Comparison of ENCODE assay signal across 24 cellular contexts in the genomic region with DNA sequence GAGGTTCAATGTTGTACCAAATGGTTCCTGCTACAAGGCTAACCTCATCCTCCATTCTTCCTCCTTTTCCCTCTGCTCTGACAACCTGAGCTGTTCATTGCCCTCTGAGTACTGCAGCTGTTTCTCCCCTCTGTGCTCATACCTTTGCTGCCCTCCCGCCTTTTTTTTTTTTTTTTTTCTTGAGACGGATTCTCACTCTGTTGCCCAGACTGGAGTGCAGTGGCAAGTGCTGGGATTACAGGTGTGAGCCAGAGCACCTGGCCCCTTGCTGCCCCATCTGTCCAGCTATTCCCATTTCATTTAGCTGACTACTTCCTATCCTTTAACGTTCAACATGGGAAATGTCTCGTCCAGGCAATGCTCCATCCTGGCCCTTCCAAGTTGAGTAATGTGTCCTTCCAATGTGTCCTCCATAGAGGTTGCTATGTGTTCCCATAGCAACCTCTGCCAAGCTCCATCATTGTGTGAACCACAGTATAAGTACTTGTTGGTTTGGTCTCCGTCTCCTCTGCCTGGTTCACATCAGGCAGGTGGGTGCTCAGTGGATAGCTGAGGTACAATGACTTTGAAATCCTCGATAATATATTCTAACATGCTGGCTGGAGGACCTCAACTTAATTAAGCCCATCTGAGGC.
DNase-seq lines count a peak whose midpoint lies in the region; ATAC-seq, FAIRE-seq and TF ChIP-seq lines count a peak whose summit lies in the region.
"Had no signal": no experiment of that assay in that cellular context is flagged by ENCODE, and none has a peak within 500 bp of the region (broad histone marks: within the 10 kb centered on the region; RNA-seq: fewer than 3 reads in every experiment).

No MANE protein-coding gene starts in this region.

- H3K27me3 ChIP-seq in IMR-90 (ENCODE audit: control insufficient read depth, insufficient read depth, low read length) (no peaks in the 10 kb centered on the region), endodermal cell (ENCODE audit: control insufficient read depth, insufficient read depth, low read length, poor library complexity, severe bottlenecking) (no peaks in the 10 kb centered on the region)
- H3K27me3 ChIP-seq: BLaER1 treated with 17β-estradiol and CSF1 and Interleukin-3, amounts not matched to agents 10 nM and 100 nM had no signal

- TF ChIP-seq POLR2A in A549 (IDR thresholded peaks at IDR 0.05; ENCODE audit: low read length) (no peak), IMR-90 (IDR thresholded peaks at IDR 0.05; ENCODE audit: low read depth, low read length) (no peak)

- H2BK5ac ChIP-seq in IMR-90 (ENCODE audit: low read depth, low read length, poor library complexity, severe bottlenecking) = no peak overlapping the region

- no peak for FAIRE-seq in A549 (lab: Jason Lieb, UNC)
- FAIRE-seq: A204.1, GM19239 had no signal

- H3K4me1 Mint-ChIP-seq in endodermal cell = no peaks in the 10 kb centered on the region
- H3K4me1 Mint-ChIP-seq in stimulated activated memory B cell treated with anti-CD40 and anti-IgM and Interleukin-4, amounts not matched to agents 10 μg/mL and 1 μg/mL and 100 μg/mL, for 72 hours = no peaks in the 10 kb centered on the region
- H3K4me1 Mint-ChIP-seq: CD4-positive, alpha-beta memory T cell had no signal

- no peak overlapping the region for H3K4me2 ChIP-seq in A549
- H3K4me2 ChIP-seq in IMR-90 (ENCODE audit: low read depth, low read length) = no peak overlapping the region
- H3K4me2 ChIP-seq: BLaER1 treated with 17β-estradiol and CSF1 and Interleukin-3, amounts not matched to agents 10 nM and 100 nM had no signal

- no peak overlapping the region for H3K56ac ChIP-seq in IMR-90 (ENCODE audit: extremely low read depth, insufficient read depth, low read length)

- intact Hi-C loops in IMR-90 (cut with micrococcal nuclease) = no loop called here

- H3K14ac ChIP-seq in IMR-90 (replicated peaks; ENCODE audit: low read depth, low read length) = peak overlapping the region; percentile 51; the same call in 1 of the 2 replicates

- peak overlapping the region; percentile 32; the same call in 1 of the 2 replicates for H3K4ac ChIP-seq in IMR-90 (ENCODE audit: low read depth, low read length)

- no TSS peak for BruUV-seq in IMR-90 (replicated peaks; lab: Mats Ljungman, UMichigan)

- no peak overlapping the region for H4K91ac ChIP-seq in IMR-90 (ENCODE audit: insufficient read depth, low read depth, low read length)

- TF ChIP-seq RAD21 in A549 (conservative IDR thresholded peaks at IDR 0.05 in 1 of 2, IDR thresholded peaks at IDR 0.05 in 1 of 2) (no peak), IMR-90 (IDR thresholded peaks at IDR 0.05; ENCODE audit: low read length) (no peak)

- H3K4me3 ChIP-seq in A549 = no peak overlapping the region
- no peak overlapping the region for H3K4me3 ChIP-seq in IMR-90 (ENCODE audit: insufficient read depth, low read depth, low read length)
- H3K4me3 ChIP-seq in endodermal cell (ENCODE audit: low read length) = no peak overlapping the region
- H3K4me3 ChIP-seq: BLaER1 treated with 17β-estradiol and CSF1 and Interleukin-3, amounts not matched to agents 10 nM and 100 nM had no signal

- H3K9me1 ChIP-seq in IMR-90 (ENCODE audit: insufficient read depth, low read length) = no peaks in the 10 kb centered on the region

- no peak overlapping the region for H3K4me3 Mint-ChIP-seq in endodermal cell
- H3K4me3 Mint-ChIP-seq in stimulated activated memory B cell treated with anti-CD40 and anti-IgM and Interleukin-4, amounts not matched to agents 10 μg/mL and 1 μg/mL and 100 μg/mL, for 72 hours = no peak overlapping the region
- H3K4me3 Mint-ChIP-seq: CD4-positive, alpha-beta memory T cell had no signal

- H2AK9ac ChIP-seq in IMR-90 (replicated peaks; ENCODE audit: low read depth, low read length, poor library complexity) = peak overlapping the region; percentile 30

- H3K36me3 ChIP-seq in IMR-90 (ENCODE audit: control insufficient read depth, insufficient read depth, low read length) (no peaks in the 10 kb centered on the region), endodermal cell (ENCODE audit: control insufficient read depth, insufficient read depth, low read length) (no peaks in the 10 kb centered on the region)
- H3K36me3 ChIP-seq: BLaER1 treated with 17β-estradiol and CSF1 and Interleukin-3, amounts not matched to agents 10 nM and 100 nM had no signal

- H2BK120ac ChIP-seq in IMR-90 (ENCODE audit: low read depth, low read length) = peak overlapping the region; percentile 54; the same call in 1 of the 2 replicates

- H3K27me3 Mint-ChIP-seq in endodermal cell (ENCODE audit: insufficient read depth) = no peaks in the 10 kb centered on the region
- peaks cover 18% of the 10 kb centered on the region for H3K27me3 Mint-ChIP-seq in stimulated activated memory B cell treated with anti-CD40 and anti-IgM and Interleukin-4, amounts not matched to agents 10 μg/mL and 1 μg/mL and 100 μg/mL, for 72 hours

- 65% methylated on average over 6 of the region's 6 CpGs for WGBS in A549 (ENCODE audit: missing lambda C conversion rate)
- WGBS in IMR-90 (ENCODE audit: extremely low coverage in 2 of 2, insufficient read length in 1 of 2), 2 experiments = no CpG with 5 or more reads among the region's 6 CpGs
- 88 to 96% methylated on average over 4 to 6 of the region's 6 CpGs for WGBS in endodermal cell (ENCODE audit: insufficient coverage in 1 of 2, insufficient read length in 1 of 2), 2 experiments

- peak overlapping the region; percentile 67; the same call in 1 of the 2 replicates for H3K18ac ChIP-seq in IMR-90 (ENCODE audit: low read depth, low read length)

- POLR2A ChIA-PET in A549 (lab: Yijun Ruan, JAX) = no interaction called here
- POLR2A ChIA-PET in IMR-90 (lab: Charles Lee; ENCODE audit: unreplicated experiment) = interaction anchor here (0.6 kb wide), 1 partner anchor 158 kb away, joined by 3 read pairs; no protein-coding TSS in a partner anchor

- H3K27ac ChIP-seq in A549 (no peak overlapping the region), IMR-90 (ENCODE audit: insufficient read depth, low read length) (no peak overlapping the region), endodermal cell (ENCODE audit: low read depth, low read length) (no peak overlapping the region)
- H3K27ac ChIP-seq: BLaER1 treated with 17β-estradiol and CSF1 and Interleukin-3, amounts not matched to agents 10 nM and 100 nM had no signal

- no peaks in the 10 kb centered on the region for H4K20me1 ChIP-seq in IMR-90 (ENCODE audit: insufficient read depth, low read length)
- H4K20me1 ChIP-seq: BLaER1 treated with 17β-estradiol and CSF1 and Interleukin-3, amounts not matched to agents 10 nM and 100 nM had no signal

- peak overlapping the region in 1 of 2 experiments; percentile 72; a peak in 1 of 4 replicates for H4K8ac ChIP-seq in IMR-90 (ENCODE audit: low read depth in 2 of 2, low read length in 2 of 2)

- no peak overlapping the region for H3K9ac ChIP-seq in IMR-90 (ENCODE audit: low read depth, low read length)
- no peak overlapping the region for H3K9ac ChIP-seq in endodermal cell (ENCODE audit: extremely low read depth, low read length, poor library complexity, severe bottlenecking)
- H3K9ac ChIP-seq: BLaER1 treated with 17β-estradiol and CSF1 and Interleukin-3, amounts not matched to agents 10 nM and 100 nM had no signal

- CTCF ChIA-PET in A549 (lab: Yijun Ruan, JAX) (interaction anchor here (0.6 to 1.1 kb wide), 4 partner anchors 9 to 312 kb away, joined by 3 to 4 read pairs (median 4); no protein-coding TSS in a partner anchor), IMR-90 (lab: Yijun Ruan, JAX) (interaction anchor here (0.8 to 1.0 kb wide), 2 partner anchors 9 to 22 kb away, joined by 3 read pairs; no protein-coding TSS in a partner anchor)

- H3K23ac ChIP-seq in IMR-90 (ENCODE audit: low read depth, low read length) = no peak overlapping the region

- no peak overlapping the region for H2BK15ac ChIP-seq in IMR-90 (ENCODE audit: low read depth, low read length)

- H3K9me3 Mint-ChIP-seq in endodermal cell = no peaks in the 10 kb centered on the region
- no peaks in the 10 kb centered on the region for H3K9me3 Mint-ChIP-seq in stimulated activated memory B cell treated with anti-CD40 and anti-IgM and Interleukin-4, amounts not matched to agents 10 μg/mL and 1 μg/mL and 100 μg/mL, for 72 hours

- H2BK20ac ChIP-seq in IMR-90 (ENCODE audit: low read depth, low read length) = peak overlapping the region; percentile 81

- peak; percentile 59 for DNase-seq in NCI-H2171 treated with DMSO at 0.1 percent for 48 hours (lab: John Stamatoyannopoulos, UW)
- no peak for DNase-seq in NCI-H2171 (lab: John Stamatoyannopoulos, UW)
- DNase-seq in A549 (ENCODE audit: low read depth in 1 of 2, low spot score in 1 of 2) = no peak
- no peak for DNase-seq in IMR-90
- peak; percentile 46 for DNase-seq in endodermal cell
- no peak for DNase-seq in NCI-H2227 (lab: John Stamatoyannopoulos, UW; ENCODE audit: unreplicated experiment)
- no peak for DNase-seq in NCI-H1930 (lab: John Stamatoyannopoulos, UW)
- DNase-seq: AML-193; CD4-positive, alpha-beta memory T cell; COR-L47; H7; KBM-7; MV-4-11; NCI-H1105; NCI-H1436 treated with DMSO at 0.1 percent for 48 hours; NCI-H187 treated with DMSO at 0.1 percent for 48 hours; NCI-H446; NCI-H526 treated with DMSO at 0.1 percent for 48 hours; PC-3; T-helper 2 cell had no signal

- no peaks in the 10 kb centered on the region for H3K36me3 Mint-ChIP-seq in endodermal cell (ENCODE audit: low read depth)
- H3K36me3 Mint-ChIP-seq in stimulated activated memory B cell treated with anti-CD40 and anti-IgM and Interleukin-4, amounts not matched to agents 10 μg/mL and 1 μg/mL and 100 μg/mL, for 72 hours = no peaks in the 10 kb centered on the region
- H3K36me3 Mint-ChIP-seq: CD4-positive, alpha-beta memory T cell had no signal

- no peak overlapping the region for H4K5ac ChIP-seq in IMR-90 (ENCODE audit: low read depth, low read length)

- TF ChIP-seq CTCF in A549 (IDR thresholded peaks at IDR 0.05) (no peak), IMR-90 (conservative IDR thresholded peaks at IDR 0.05; ENCODE audit: low read depth, low read length) (no peak), endodermal cell (conservative IDR thresholded peaks at IDR 0.05) (peak; percentile 31)

- in situ Hi-C loops in IMR-90 (cut with MboI; ENCODE audit: low sequenced_read_pairs) = no loop called here

- peak overlapping the region; percentile 47 for H2AFZ ChIP-seq in IMR-90 (replicated peaks; ENCODE audit: low read length, poor library complexity)

- H3K9me3 ChIP-seq in A549 (no peaks in the 10 kb centered on the region), IMR-90 (ENCODE audit: control insufficient read depth, insufficient read depth, low read length) (peaks cover 4% of the 10 kb centered on the region; the same call in 1 of the 2 replicates), endodermal cell (ENCODE audit: control insufficient read depth, low read length) (no peaks in the 10 kb centered on the region)

- H2AK5ac ChIP-seq in IMR-90 (ENCODE audit: low read depth, low read length) = 0 out of 2 replicates have a peak overlapping the region, but pooled peaks have one; percentile 44

- no peaks in the 10 kb centered on the region for H3K79me1 ChIP-seq in IMR-90 (ENCODE audit: low read depth in 1 of 2, low read length in 2 of 2)

- ATAC-seq in A549 (no peak), IMR-90 (ENCODE audit: low read depth) (no peak)
- no peak for ATAC-seq in stimulated activated memory B cell treated with anti-CD40 and anti-IgM and Interleukin-4, amounts not matched to agents 10 μg/mL and 1 μg/mL and 100 μg/mL, for 72 hours
- ATAC-seq: PC-3 had no signal

- dilution Hi-C loops in IMR-90 (cut with HindIII; ENCODE audit: low sequenced_read_pairs, unreplicated experiment) = no loop called here

- TF ChIP-seq EP300 in A549 (IDR thresholded peaks at IDR 0.05) = no peak

- H3K4me1 ChIP-seq in A549 (no peaks in the 10 kb centered on the region), IMR-90 (ENCODE audit: control insufficient read depth, insufficient read depth, low read length) (peaks cover 5% of the 10 kb centered on the region; the same call in 1 of the 2 replicates), endodermal cell (ENCODE audit: control insufficient read depth, insufficient read depth, low read length) (no peaks in the 10 kb centered on the region)

- no peak overlapping the region for H3K27ac Mint-ChIP-seq in endodermal cell
- H3K27ac Mint-ChIP-seq in stimulated activated memory B cell treated with anti-CD40 and anti-IgM and Interleukin-4, amounts not matched to agents 10 μg/mL and 1 μg/mL and 100 μg/mL, for 72 hours = no peak overlapping the region
- H3K27ac Mint-ChIP-seq: CD4-positive, alpha-beta memory T cell had no signal

Comparison
In these comparisons a context has a peak if more than half of its experiments do, and no peak if none do; other contexts are left out.
1. DNase-seq: peak in NCI-H2171 treated with DMSO at 0.1 percent for 48 hours (single experiment) and endodermal cell (single experiment); none in NCI-H2171 (single experiment), A549 (0 of 2), IMR-90 (single experiment), NCI-H2227 (single experiment) and NCI-H1930 (0 of 2).